1 cellular context compared by ENCODE assay signal in the genomic region with DNA sequence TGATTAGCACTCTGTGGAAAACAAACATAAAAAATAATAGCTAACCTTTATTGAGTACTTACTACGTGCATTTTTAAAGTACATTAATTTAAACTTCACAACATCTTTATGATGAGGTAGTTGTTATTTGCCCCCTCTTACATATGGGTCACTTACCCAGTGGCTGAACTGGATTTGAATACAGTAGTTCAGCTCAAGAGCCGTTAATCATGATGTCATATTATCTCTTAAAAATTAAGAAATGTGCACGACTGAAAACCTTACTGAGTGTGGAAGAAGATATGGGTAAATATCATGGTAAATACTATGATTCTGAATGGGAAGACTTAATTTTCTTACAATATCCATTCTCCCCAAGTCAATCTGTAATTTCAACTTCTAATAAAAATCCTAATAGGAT.
TF ChIP-seq lines count a peak whose summit lies in the region.

No MANE protein-coding gene starts in this region.

TF ChIP-seq in A549, 52 proteins besides CTCF, POLR2A, EP300 and RAD21 (continued from another document):
- TF ChIP-seq FOSL2 (IDR thresholded peaks at IDR 0.05) (no peak), FOSL2 (CRISPR knock-in tag; IDR thresholded peaks at IDR 0.05) (no peak), ZC3H11A (IDR thresholded peaks at IDR 0.05) (no peak), CHD2 (IDR thresholded peaks at IDR 0.05; ENCODE audit: low read length, partially characterized antibody) (no peak), CEBPB (IDR thresholded peaks at IDR 0.05) (no peak), CBX8 (IDR thresholded peaks at IDR 0.05) (no peak)
